ENCODE assay signal across 8 cellular contexts in genomic region chr15:78076231-78077052, GRCh38. TPM values are rescaled to one million over a fixed set of nuclear protein-coding genes. Genes with fewer than 3 reads are reported as not detected.
A peak's percentile ranks its signal among the peaks of the same experiment; 100 is the strongest.
DNase-seq lines count a peak whose midpoint lies in the region; TF ChIP-seq lines count a peak whose summit lies in the region.

No MANE protein-coding gene starts in this region.

- no peak overlapping the region for H2BK20ac ChIP-seq in H9 (ENCODE audit: low read depth, low read length, poor library complexity, severe bottlenecking)

- no peak overlapping the region for H3K14ac ChIP-seq in H9 (ENCODE audit: insufficient read depth, low read length)

- H3K4me1 ChIP-seq in H9 (ENCODE audit: insufficient read depth, low read length) (peaks cover 2% of the 10 kb centered on the region; the same call in 1 of the 2 replicates), iPS DF 6.9 (ENCODE audit: control insufficient read depth, insufficient read depth, low read length) (no peaks in the 10 kb centered on the region), spleen (peaks cover 22 to 75% (median 58%) of the 10 kb centered on the region in 6 donors)

- H3K18ac ChIP-seq in H9 (ENCODE audit: insufficient read length, low read depth, low read length): no peak overlapping the region

- peak overlapping the region; percentile 87 to 95 for H3K4me3 Mint-ChIP-seq in H9

- peaks cover 0 to 4% (median 0%) of the 10 kb centered on the region in 3 experiments; a peak in 2 of 7 replicates for H3K36me3 Mint-ChIP-seq in H9 (ENCODE audit: insufficient read depth in 1 of 3, low read depth in 3 of 3)

- peaks cover 30 to 34% of the 10 kb centered on the region in 2 experiments for H3K4me1 Mint-ChIP-seq in H9

- H3K23me2 ChIP-seq in H9 (ENCODE audit: insufficient read length, low read depth, low read length, poor library complexity, severe bottlenecking): peaks cover 3% of the 10 kb centered on the region

- H3K9me3 ChIP-seq in H9 (ENCODE audit: control insufficient read depth, low read depth, low read length) (no peaks in the 10 kb centered on the region), iPS DF 6.9 (ENCODE audit: control insufficient read depth, insufficient read depth, low read length) (no peaks in the 10 kb centered on the region), spleen (no peaks in the 10 kb centered on the region)

- H4K91ac ChIP-seq in H9 (ENCODE audit: insufficient read length, low read depth, low read length): no peak overlapping the region

- no CpG with 5 or more reads among the region's 17 CpGs for WGBS in H9 (ENCODE audit: extremely low coverage, insufficient read length, low lambda C conversion rate)
- no CpG with 5 or more reads among the region's 17 CpGs for WGBS in iPS DF 6.9 (ENCODE audit: insufficient coverage, insufficient read length)
- WGBS in spleen, 5 donors: 27 to 47% (median 32%) methylated on average over 17 of the region's 17 CpGs

- H4K8ac ChIP-seq in H9 (replicated peaks; ENCODE audit: insufficient read length, low read depth, low read length): no peak overlapping the region

- intact Hi-C loops in spleen (cut with DNase I; ENCODE audit: low total_unique reads): no loop called here

- peak overlapping the region; percentile 0 for H3K9ac ChIP-seq in H9 (ENCODE audit: extremely low read depth, insufficient read length, low read length)

- TF ChIP-seq POLR2A in spleen (IDR thresholded peaks at IDR 0.05): no peak

- no peaks in the 10 kb centered on the region for H4K20me1 ChIP-seq in H9 (ENCODE audit: control insufficient read depth, insufficient read depth, insufficient read length)

- H3T11ph ChIP-seq in H9 (ENCODE audit: low read length): no peak overlapping the region

- no peak overlapping the region for H2AFZ ChIP-seq in H9 (ENCODE audit: low read length)

- no peak overlapping the region for H2BK120ac ChIP-seq in H9 (ENCODE audit: low read depth, low read length, poor library complexity, severe bottlenecking)

- no peaks in the 10 kb centered on the region for H3K9me3 Mint-ChIP-seq in H9

- no peak overlapping the region for H2BK12ac ChIP-seq in H9 (ENCODE audit: insufficient read length, low read depth, low read length)

- H3K4me3 ChIP-seq in iPS DF 6.9 (ENCODE audit: low read length): peak overlapping the region; percentile 83; the same call in 1 of the 2 replicates
- peak overlapping the region; percentile 63 to 98 (median 91) for H3K4me3 ChIP-seq in spleen

- H2BK5ac ChIP-seq in H9 (ENCODE audit: insufficient read length, low read length): no peak overlapping the region

- H3K4me2 ChIP-seq in H9 (ENCODE audit: insufficient read depth, insufficient read length, low read length): peak overlapping the region; percentile 47

- no peaks in the 10 kb centered on the region for H3K79me2 ChIP-seq in H9 (ENCODE audit: insufficient read depth, low read length)

- H3K27me3 ChIP-seq in H9 (ENCODE audit: insufficient read depth, low read length) (no peaks in the 10 kb centered on the region), iPS DF 6.9 (ENCODE audit: control insufficient read depth, insufficient read depth, low read length) (no peaks in the 10 kb centered on the region), spleen (replicated peaks in 1 of 7) (no peaks in the 10 kb centered on the region)

- H3K56ac ChIP-seq in H9 (ENCODE audit: insufficient read length, low read depth, low read length): no peak overlapping the region

- no peak overlapping the region for H2BK15ac ChIP-seq in H9 (ENCODE audit: low read depth, low read length)

- no peak overlapping the region for H3K4ac ChIP-seq in H9 (ENCODE audit: low read depth, low read length)

- H3K79me1 ChIP-seq in H9 (ENCODE audit: insufficient read depth, low read depth, low read length, poor library complexity, severe bottlenecking): no peaks in the 10 kb centered on the region

- peak overlapping the region in 2 of 3 experiments; percentile 44 to 94; a peak in 1 of 7 replicates for H3K27ac Mint-ChIP-seq in H9

- peak overlapping the region; percentile 66 for H3K27ac ChIP-seq in 22Rv1
- H3K27ac ChIP-seq in H9 (ENCODE audit: insufficient read length, low read depth, low read length): no peak overlapping the region
- H3K27ac ChIP-seq in iPS DF 6.9 (ENCODE audit: low read length): no peak overlapping the region
- peak overlapping the region; percentile 82 to 97 (median 94) for H3K27ac ChIP-seq in spleen

- peaks cover 2% of the 10 kb centered on the region for H3K27me3 Mint-ChIP-seq in H9 (ENCODE audit: low read depth)

- H3K23ac ChIP-seq in H9 (ENCODE audit: insufficient read length, low read depth, low read length): no peak overlapping the region

- DNase-seq in H9 (no peak), iPS DF 6.9 (ENCODE audit: low read depth, low spot score) (no peak), spleen (no peak), NCI-H69 (lab: John Stamatoyannopoulos, UW) (no peak), MV-4-11 (lab: John Stamatoyannopoulos, UW) (no peak), D341Med (ENCODE audit: low spot score) (no peak)
- peak; percentile 16 for DNase-seq in activated naive CD4-positive, alpha-beta T cell treated with anti-CD3 and anti-CD28 coated beads, Interleukin-2, amount 50 U/mL, for 16 hours

- H3K36me3 ChIP-seq in iPS DF 6.9 (ENCODE audit: control insufficient read depth, insufficient read depth, low read length) (no peaks in the 10 kb centered on the region), spleen (no peaks in the 10 kb centered on the region)

- H4K5ac ChIP-seq in H9 (ENCODE audit: insufficient read length, low read depth, low read length): no peak overlapping the region

- TF ChIP-seq CTCF in 22Rv1 (IDR thresholded peaks at IDR 0.05) (no peak), H9 (conservative IDR thresholded peaks at IDR 0.05) (peak; percentile 24; the same call in 2 of the 3 replicates), spleen (IDR thresholded peaks at IDR 0.05 in 8 of 11, conservative IDR thresholded peaks at IDR 0.05 in 3 of 11) (no peak)

- H2AK5ac ChIP-seq in H9 (ENCODE audit: insufficient read length, low read length): no peak overlapping the region

RNA-seq across cellular contexts. Expression of gene TBC1D2B, which starts 1.1 kb away (rescaled TPM):
- total RNA-seq in H9 (2021) (16.0 and 17.6 TPM in 2 replicates), spleen (100 to 1,000 TPM in 5 of 7 donors, 10 to 100 TPM in 2; 88.7 to 131 (median 106) TPM)
- polyA plus RNA-seq in spleen: 10 to 100 TPM in 2 of 3 donors, 1 to 10 TPM in 1; 9.4 to 19.4 (median 10.0) TPM

RNA-seq across cellular contexts. Expression of gene SH2D7, which starts 15.9 kb away (rescaled TPM):
- total RNA-seq in H9 (2021) (not detected in 2 replicates), spleen (not detected)
- not detected for polyA plus RNA-seq in spleen

RNA-seq across cellular contexts. Expression of gene CIB2, which starts 54.8 kb away (rescaled TPM):
- 37.1 and 43.2 TPM in 2 replicates for total RNA-seq in H9 (2021)
- total RNA-seq in spleen: 1 to 10 TPM; 1.0 to 5.0 (median 3.5) TPM
- polyA plus RNA-seq in spleen: 1 to 10 TPM; 1.7 to 3.2 (median 3.1) TPM

Comparison
In these comparisons a context has a peak if more than half of its experiments do, and no peak if none do; other contexts are left out.
1. H3K27ac ChIP-seq: peak in 22Rv1 (single experiment) and spleen (8 of 8); none in H9 (single experiment) and iPS DF 6.9 (single experiment).